ENCODE assay signal across 8 cellular contexts in genomic region chr3:48232734-48233133, GRCh38. TPM values are rescaled to one million over a fixed set of nuclear protein-coding genes. Genes with fewer than 3 reads are reported as not detected.
A peak's percentile ranks its signal among the peaks of the same experiment; 100 is the strongest.
DNase-seq lines count a peak whose midpoint lies in the region; ATAC-seq and TF ChIP-seq lines count a peak whose summit lies in the region.

No MANE protein-coding gene starts in this region.

- H3K4me3 ChIP-seq in DOHH2 (ENCODE audit: low read length) = peak overlapping the region; percentile 76
- no peak overlapping the region for H3K4me3 ChIP-seq in right lobe of liver

- TF ChIP-seq POLR2A in right lobe of liver (IDR thresholded peaks at IDR 0.05) = no peak

- intact Hi-C loops in right lobe of liver (cut with DNase I) = no loop called here

- DNase-seq in NCI-H446 (lab: John Stamatoyannopoulos, UW) (peak; percentile 2 to 56), cerebellum (ENCODE audit: low spot score) (peak; percentile 74), right lobe of liver (no peak)
- DNase-seq in activated CD4-positive, alpha-beta T cell treated with anti-CD3 and anti-CD28 coated beads for 24 hours (ENCODE audit: low read depth in 2 of 2) = peak; percentile 46 to 57
- peak; percentile 27 to 54 (median 42) for DNase-seq in stimulated activated CD4-positive, alpha-beta T cell treated with anti-CD3 and anti-CD28 coated beads, TNF-alpha, amount 100 ng/mL, for 24 hours (ENCODE audit: low read depth in 3 of 3)

- TF ChIP-seq CTCF in DOHH2 (IDR thresholded peaks at IDR 0.05; ENCODE audit: low read depth, low read length, poor library complexity, severe bottlenecking) (peak; percentile 95), right lobe of liver (IDR thresholded peaks at IDR 0.05) (peak; percentile 29 to 44 (median 35))

- no peaks in the 10 kb centered on the region for H3K79me2 ChIP-seq in DOHH2 (ENCODE audit: control insufficient read depth, low read length)

- no peaks in the 10 kb centered on the region for H3K9me2 ChIP-seq in DOHH2 (replicated peaks; ENCODE audit: control insufficient read depth, low read length)

- H3K4me1 ChIP-seq in DOHH2 (ENCODE audit: control insufficient read depth, low read length) (peaks cover 30% of the 10 kb centered on the region), right lobe of liver (peaks cover 0 to 6% (median 0%) of the 10 kb centered on the region in 4 donors)

- peak overlapping the region; percentile 85 for H3K4me2 ChIP-seq in DOHH2 (ENCODE audit: low read length)

- H3K36me3 ChIP-seq in DOHH2 (ENCODE audit: control insufficient read depth, low read length) (no peaks in the 10 kb centered on the region), right lobe of liver (no peaks in the 10 kb centered on the region)

- H3K27me3 ChIP-seq in DOHH2 (ENCODE audit: control insufficient read depth, low read length) (no peaks in the 10 kb centered on the region), right lobe of liver (no peaks in the 10 kb centered on the region)

- peaks cover 4% of the 10 kb centered on the region; the same call in 1 of the 2 replicates for H3F3A ChIP-seq in DOHH2 (ENCODE audit: control insufficient read depth, insufficient read depth)

- no peaks in the 10 kb centered on the region for H4K20me1 ChIP-seq in DOHH2 (ENCODE audit: control insufficient read depth, insufficient read depth, low read depth, low read length)

- 28% methylated on average over 6 of the region's 6 CpGs for WGBS in right lobe of liver (ENCODE audit: insufficient coverage, low coverage, low lambda C conversion rate, missing lambda C conversion rate)

- peak; percentile 72 for ATAC-seq in HG02610 (IDR thresholded peaks at IDR 0.05; ENCODE audit: unreplicated experiment)
- ATAC-seq in right lobe of liver = peak; percentile 73 to 84 (median 81)
- ATAC-seq in GM21717 (IDR thresholded peaks at IDR 0.05; ENCODE audit: unreplicated experiment) = no peak

- H3K27ac ChIP-seq in DOHH2 (ENCODE audit: low read depth, low read length) = no peak overlapping the region
- H3K27ac ChIP-seq in right lobe of liver = no peak overlapping the region

- H3K9me3 ChIP-seq in DOHH2 (ENCODE audit: control insufficient read depth, insufficient read depth, low read length) (no peaks in the 10 kb centered on the region), right lobe of liver (no peaks in the 10 kb centered on the region)

RNA-seq across cellular contexts. Expression of gene ZNF589, which starts 8.2 kb away (rescaled TPM):
- total RNA-seq in cerebellum = 18.5 TPM
- total RNA-seq in right lobe of liver = 1 to 10 TPM; 2.2 to 3.6 (median 2.5) TPM

RNA-seq across cellular contexts. Expression of gene CAMP, which starts 9.4 kb away (rescaled TPM):
- total RNA-seq in cerebellum = not detected
- total RNA-seq in right lobe of liver = under 1 TPM in 2 of 6 experiments, not detected in 4; 0.46 to 0.50 TPM

RNA-seq across cellular contexts. Expression of gene CDC25A, which starts 44.5 kb away (rescaled TPM):
- total RNA-seq in cerebellum (8.7 TPM), right lobe of liver (1 to 10 TPM in 2 of 6 experiments, under 1 TPM in 4; 0.27 to 8.8 (median 0.56) TPM)

Comparison
In these comparisons a context has a peak if more than half of its experiments do, and no peak if none do; other contexts are left out.
1. DNase-seq: peak in NCI-H446 (2 of 2), activated CD4-positive, alpha-beta T cell treated with anti-CD3 and anti-CD28 coated beads for 24 hours (2 of 2), cerebellum (single experiment) and stimulated activated CD4-positive, alpha-beta T cell treated with anti-CD3 and anti-CD28 coated beads, TNF-alpha, amount 100 ng/mL, for 24 hours (3 of 3); none in right lobe of liver (0 of 3).